Comparison of ENCODE assay signal across 14 cellular contexts in the genomic region with DNA sequence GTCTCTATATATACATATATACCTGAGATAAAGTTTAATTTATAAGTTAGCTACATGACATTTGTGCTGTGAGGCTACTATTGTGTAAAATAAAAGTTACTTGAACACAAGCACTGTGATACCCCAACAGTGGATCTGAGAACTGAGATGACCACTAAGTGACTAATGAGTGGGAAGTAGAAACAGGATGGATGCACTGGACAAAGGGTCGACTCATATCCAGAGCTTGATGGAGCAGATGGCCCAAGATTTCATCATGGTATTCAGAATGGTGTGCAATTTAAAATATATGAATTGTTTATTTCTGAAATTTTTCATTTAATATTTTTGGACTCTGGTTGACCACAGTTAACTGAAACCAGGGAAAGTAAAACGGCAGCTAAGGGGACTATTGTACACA.
DNase-seq lines count a peak whose midpoint lies in the region; ATAC-seq and TF ChIP-seq lines count a peak whose summit lies in the region.
"Had no signal": no experiment of that assay in that cellular context is flagged by ENCODE, and none has a peak within 500 bp of the region (broad histone marks: within the 10 kb centered on the region; RNA-seq: fewer than 3 reads in every experiment).

No MANE protein-coding gene starts in this region.

- no peaks in the 10 kb centered on the region for H3K79me2 ChIP-seq in mammary epithelial cell (ENCODE audit: insufficient read depth, low read length)

- in situ Hi-C loops in mammary epithelial cell (cut with MboI; ENCODE audit: low sequenced_read_pairs in 2 of 2): no loop called here
- in situ Hi-C loops in GM13977 (cut with MboI; ENCODE audit: low pct_unique_long_range_greater_than_20kb, low sequenced_read_pairs, unreplicated experiment): no loop called here

- H3K9me3 ChIP-seq in mammary epithelial cell (replicated peaks; ENCODE audit: insufficient read depth, low read length): peaks cover 7% of the 10 kb centered on the region
- H3K9me3 ChIP-seq: stomach had no signal

- H3K27me3 ChIP-seq in mammary epithelial cell (ENCODE audit: insufficient read depth, low read length): no peaks in the 10 kb centered on the region
- H3K27me3 ChIP-seq: cardiac muscle cell, stomach had no signal

- H3K4me3 ChIP-seq in mammary epithelial cell (replicated peaks in 1 of 3; ENCODE audit: insufficient read depth in 1 of 3, low read depth in 2 of 3, low read length in 3 of 3): no peak overlapping the region
- H3K4me3 ChIP-seq: cardiac muscle cell, stomach had no signal

- dilution Hi-C loops in mammary epithelial cell (cut with HindIII; ENCODE audit: low sequenced_read_pairs): no loop called here

- no peaks in the 10 kb centered on the region for H4K20me1 ChIP-seq in mammary epithelial cell (ENCODE audit: insufficient read depth, low read length)

- intact Hi-C loops in mammary epithelial cell (cut with micrococcal nuclease): no loop called here

- no peaks in the 10 kb centered on the region for H3K4me1 ChIP-seq in mammary epithelial cell (ENCODE audit: insufficient read depth, low read length)
- H3K4me1 ChIP-seq: stomach had no signal

- TF ChIP-seq CTCF in mammary epithelial cell (conservative IDR thresholded peaks at IDR 0.05 in 1 of 2, IDR thresholded peaks at IDR 0.05 in 1 of 2; ENCODE audit: extremely low read depth in 1 of 2, insufficient read depth in 1 of 2, low read depth in 1 of 2, low read length in 2 of 2) (no peak), GM10266 (IDR thresholded peaks at IDR 0.05; ENCODE audit: control insufficient read depth, insufficient read depth, low read depth, missing control alignments) (no peak), GM13977 (IDR thresholded peaks at IDR 0.05; ENCODE audit: extremely low read depth, insufficient read depth, missing control alignments) (no peak)

- H2AFZ ChIP-seq in mammary epithelial cell (ENCODE audit: low read depth, low read length): no peak overlapping the region

- WGBS in mammary epithelial cell (ENCODE audit: low coverage, missing lambda C conversion rate): 49% methylated on average over 2 of the region's 2 CpGs

- H3K4me2 ChIP-seq in mammary epithelial cell (ENCODE audit: insufficient read depth, low read depth, low read length): no peak overlapping the region

- H3K36me3 ChIP-seq in mammary epithelial cell (ENCODE audit: insufficient read depth, low read length): no peaks in the 10 kb centered on the region
- H3K36me3 ChIP-seq: cardiac muscle cell, stomach had no signal

- no peak overlapping the region for H3K27ac ChIP-seq in mammary epithelial cell (ENCODE audit: insufficient read depth, low read depth, low read length)
- H3K27ac ChIP-seq: cardiac muscle cell, stomach had no signal

- no TSS peak for BruUV-seq in mammary epithelial cell (replicated peaks; lab: Mats Ljungman, UMichigan)

- DNase-seq in mammary epithelial cell: peak; percentile 37
- DNase-seq in GM10266 (ENCODE audit: extremely low spot score): no peak
- DNase-seq in NCI-H510A (lab: John Stamatoyannopoulos, UW): no peak
- no peak for DNase-seq in GM13977 (ENCODE audit: low spot score)
- DNase-seq: activated T-cell treated with anti-CD3 and anti-CD28 coated beads, Interleukin-2, amount 50 U/mL, for 48 hours; NCI-H1930; stimulated activated CD4-positive, alpha-beta T cell treated with anti-CD3 and anti-CD28 coated beads, Interleukin-2, amount 100 ng/mL, for 48 hours; stomach had no signal

- ATAC-seq in GM18517 (IDR thresholded peaks at IDR 0.05; ENCODE audit: unreplicated experiment) (peak; percentile 85), GM21786 (IDR thresholded peaks at IDR 0.05; ENCODE audit: unreplicated experiment) (peak; percentile 77), HG03432 (IDR thresholded peaks at IDR 0.05; ENCODE audit: unreplicated experiment) (peak; percentile 87), GM18498 (IDR thresholded peaks at IDR 0.05; ENCODE audit: unreplicated experiment) (no peak)
- ATAC-seq: esophagus mucosa had no signal

- no peak overlapping the region for H3K9ac ChIP-seq in mammary epithelial cell (ENCODE audit: insufficient read depth, low read length)

- CTCF ChIA-PET in mammary epithelial cell (lab: Charles Lee; ENCODE audit: low non-redundant PET): no interaction called here
